Comparison of ENCODE assay signal across 28 cellular contexts in genomic region chr12:62127516-62127915, GRCh38.
"Had no signal": no experiment of that assay in that cellular context is flagged by ENCODE, and none has a peak within 500 bp of the region (broad histone marks: within the 10 kb centered on the region; RNA-seq: fewer than 3 reads in every experiment).

No MANE protein-coding gene starts in this region.

- DNase-seq: natural killer cell; occipital lobe; ovary; posterior cingulate gyrus; psoas muscle; right cardiac atrium; right lobe of liver; sigmoid colon; small intestine; stimulated activated CD4-positive, alpha-beta T cell treated with anti-CD3 and anti-CD28 coated beads, Interleukin-15, amount 100 ng/mL, for 24 hours; stimulated activated CD4-positive, alpha-beta T cell treated with anti-CD3 and anti-CD28 coated beads, Interleukin-2, amount 100 ng/mL, for 24 hours; stimulated activated CD4-positive, alpha-beta T cell treated with anti-CD3 and anti-CD28 coated beads, Interleukin-2, amount 100 ng/mL, for 48 hours; stimulated activated CD4-positive, alpha-beta T cell treated with anti-CD3 and anti-CD28 coated beads, Interleukin-4, amount 100 ng/mL, for 24 hours; stimulated activated naive B cell treated with anti-CD40 and anti-IgM and Interleukin-4, amounts not matched to agents 10 μg/mL and 1 μg/mL and 100 μg/mL, for 72 hours; stimulated activated naive CD4-positive, alpha-beta T cell treated with Interleukin-2 at 50 U/mL for 16 hours; stomach; thyroid gland; upper lobe of right lung; uterus had no signal

- H3K4me1 Mint-ChIP-seq: natural killer cell; nephron; neural progenitor cell; stimulated activated effector memory CD8-positive, alpha-beta T cell treated with anti-CD3 and anti-CD28 coated beads, Interleukin-12 subunit alpha, Interleukin-12 subunit beta, amount 100 ng/mL, for 72 hours had no signal

- H2AFZ ChIP-seq: neural progenitor cell, parathyroid adenoma had no signal

- H3K4me1 ChIP-seq: neural progenitor cell, parathyroid adenoma, psoas muscle, right lobe of liver, sigmoid colon, tibial nerve, upper lobe of right lung, uterus had no signal

- H3K27ac ChIP-seq: neural progenitor cell, ovary, parathyroid adenoma, psoas muscle, right lobe of liver, sigmoid colon, stomach, thoracic aorta, thyroid gland, tibial nerve, upper lobe of right lung, uterus had no signal

- H3K27me3 Mint-ChIP-seq: progenitor cell of endocrine pancreas had no signal

- H3K4me3 ChIP-seq: neural progenitor cell, ovary, psoas muscle, right lobe of liver, sigmoid colon, stomach, thoracic aorta, thyroid gland, tibial nerve, upper lobe of right lung, uterus had no signal

- H3K36me3 Mint-ChIP-seq: natural killer cell; neural progenitor cell; stimulated activated effector memory CD8-positive, alpha-beta T cell treated with anti-CD3 and anti-CD28 coated beads, Interleukin-12 subunit alpha, Interleukin-12 subunit beta, amount 100 ng/mL, for 72 hours; stimulated activated naive B cell treated with anti-CD40 and anti-IgM and Interleukin-4, amounts not matched to agents 10 μg/mL and 1 μg/mL and 100 μg/mL, for 72 hours; type B pancreatic cell had no signal

- H3K79me2 ChIP-seq: parathyroid adenoma had no signal

- H3K9me3 ChIP-seq: ovary, psoas muscle, right lobe of liver, sigmoid colon, stomach, thoracic aorta, thyroid gland, tibial nerve, upper lobe of right lung, uterus had no signal

- ATAC-seq: natural killer cell; psoas muscle; right cardiac atrium; right lobe of liver; stimulated activated effector memory CD8-positive, alpha-beta T cell treated with anti-CD3 and anti-CD28 coated beads, Interleukin-12 subunit alpha, Interleukin-12 subunit beta, amount 100 ng/mL, for 72 hours; stimulated activated naive B cell treated with anti-CD40 and anti-IgM and Interleukin-4, amounts not matched to agents 10 μg/mL and 1 μg/mL and 100 μg/mL, for 72 hours; upper lobe of right lung had no signal

- H3K4me3 Mint-ChIP-seq: natural killer cell; nephron; neural progenitor cell; stimulated activated effector memory CD8-positive, alpha-beta T cell treated with anti-CD3 and anti-CD28 coated beads, Interleukin-12 subunit alpha, Interleukin-12 subunit beta, amount 100 ng/mL, for 72 hours; stimulated activated naive B cell treated with anti-CD40 and anti-IgM and Interleukin-4, amounts not matched to agents 10 μg/mL and 1 μg/mL and 100 μg/mL, for 72 hours; stimulated activated naive CD8-positive, alpha-beta T cell treated with anti-CD3 and anti-CD28 coated beads, Interleukin-15, Interleukin-2, amounts not matched to agents 100 ng/mL and 50 ng/mL, for 24 hours; type B pancreatic cell had no signal

- H3K27ac Mint-ChIP-seq: natural killer cell; nephron; neural progenitor cell; progenitor cell of endocrine pancreas; stimulated activated effector memory CD8-positive, alpha-beta T cell treated with anti-CD3 and anti-CD28 coated beads, Interleukin-12 subunit alpha, Interleukin-12 subunit beta, amount 100 ng/mL, for 72 hours; stimulated activated naive B cell treated with anti-CD40 and anti-IgM and Interleukin-4, amounts not matched to agents 10 μg/mL and 1 μg/mL and 100 μg/mL, for 72 hours; stimulated activated naive CD8-positive, alpha-beta T cell treated with anti-CD3 and anti-CD28 coated beads, Interleukin-15, Interleukin-2, amounts not matched to agents 100 ng/mL and 50 ng/mL, for 24 hours; type B pancreatic cell had no signal

- FAIRE-seq: small intestine had no signal

- H3K27me3 ChIP-seq: neural progenitor cell, ovary, right lobe of liver, sigmoid colon, stomach, thyroid gland, tibial nerve, upper lobe of right lung, uterus had no signal

- H3K4me2 ChIP-seq: neural progenitor cell had no signal

- H3K9ac ChIP-seq: neural progenitor cell, parathyroid adenoma had no signal

- H3K9me3 Mint-ChIP-seq: natural killer cell; nephron; neural progenitor cell; stimulated activated effector memory CD8-positive, alpha-beta T cell treated with anti-CD3 and anti-CD28 coated beads, Interleukin-12 subunit alpha, Interleukin-12 subunit beta, amount 100 ng/mL, for 72 hours; stimulated activated naive B cell treated with anti-CD40 and anti-IgM and Interleukin-4, amounts not matched to agents 10 μg/mL and 1 μg/mL and 100 μg/mL, for 72 hours; stimulated activated naive CD8-positive, alpha-beta T cell treated with anti-CD3 and anti-CD28 coated beads, Interleukin-15, Interleukin-2, amounts not matched to agents 100 ng/mL and 50 ng/mL, for 24 hours; type B pancreatic cell had no signal

- H3K36me3 ChIP-seq: neural progenitor cell, ovary, right lobe of liver, sigmoid colon, stomach, thoracic aorta, thyroid gland, tibial nerve, upper lobe of right lung, uterus had no signal
